2 cellular contexts compared by ENCODE assay signal in the genomic region with DNA sequence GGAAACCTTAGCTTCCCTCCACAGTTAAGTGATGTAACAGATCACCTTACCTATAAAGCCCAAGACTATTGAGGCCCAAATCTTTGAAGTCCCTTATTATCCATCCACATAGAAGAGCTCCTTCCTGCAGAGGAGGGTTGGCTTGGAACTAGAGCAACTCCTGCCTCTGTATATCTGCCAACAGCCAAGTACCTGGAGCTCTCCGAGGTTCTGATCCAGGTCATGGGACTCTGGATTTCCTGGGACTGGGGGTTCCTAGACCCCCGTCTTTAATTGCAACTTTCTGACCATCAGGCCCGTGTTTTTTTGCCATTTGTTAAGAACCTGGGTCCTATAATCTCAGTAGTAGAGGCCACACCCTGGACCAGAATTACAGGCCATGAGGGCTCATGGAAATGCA.
TF ChIP-seq lines count a peak whose summit lies in the region.

No MANE protein-coding gene starts in this region.

TF ChIP-seq in GM23338, 12 proteins besides CTCF, POLR2A, EP300 and RAD21 (continued from another document):
- TF ChIP-seq, protein P1, sequence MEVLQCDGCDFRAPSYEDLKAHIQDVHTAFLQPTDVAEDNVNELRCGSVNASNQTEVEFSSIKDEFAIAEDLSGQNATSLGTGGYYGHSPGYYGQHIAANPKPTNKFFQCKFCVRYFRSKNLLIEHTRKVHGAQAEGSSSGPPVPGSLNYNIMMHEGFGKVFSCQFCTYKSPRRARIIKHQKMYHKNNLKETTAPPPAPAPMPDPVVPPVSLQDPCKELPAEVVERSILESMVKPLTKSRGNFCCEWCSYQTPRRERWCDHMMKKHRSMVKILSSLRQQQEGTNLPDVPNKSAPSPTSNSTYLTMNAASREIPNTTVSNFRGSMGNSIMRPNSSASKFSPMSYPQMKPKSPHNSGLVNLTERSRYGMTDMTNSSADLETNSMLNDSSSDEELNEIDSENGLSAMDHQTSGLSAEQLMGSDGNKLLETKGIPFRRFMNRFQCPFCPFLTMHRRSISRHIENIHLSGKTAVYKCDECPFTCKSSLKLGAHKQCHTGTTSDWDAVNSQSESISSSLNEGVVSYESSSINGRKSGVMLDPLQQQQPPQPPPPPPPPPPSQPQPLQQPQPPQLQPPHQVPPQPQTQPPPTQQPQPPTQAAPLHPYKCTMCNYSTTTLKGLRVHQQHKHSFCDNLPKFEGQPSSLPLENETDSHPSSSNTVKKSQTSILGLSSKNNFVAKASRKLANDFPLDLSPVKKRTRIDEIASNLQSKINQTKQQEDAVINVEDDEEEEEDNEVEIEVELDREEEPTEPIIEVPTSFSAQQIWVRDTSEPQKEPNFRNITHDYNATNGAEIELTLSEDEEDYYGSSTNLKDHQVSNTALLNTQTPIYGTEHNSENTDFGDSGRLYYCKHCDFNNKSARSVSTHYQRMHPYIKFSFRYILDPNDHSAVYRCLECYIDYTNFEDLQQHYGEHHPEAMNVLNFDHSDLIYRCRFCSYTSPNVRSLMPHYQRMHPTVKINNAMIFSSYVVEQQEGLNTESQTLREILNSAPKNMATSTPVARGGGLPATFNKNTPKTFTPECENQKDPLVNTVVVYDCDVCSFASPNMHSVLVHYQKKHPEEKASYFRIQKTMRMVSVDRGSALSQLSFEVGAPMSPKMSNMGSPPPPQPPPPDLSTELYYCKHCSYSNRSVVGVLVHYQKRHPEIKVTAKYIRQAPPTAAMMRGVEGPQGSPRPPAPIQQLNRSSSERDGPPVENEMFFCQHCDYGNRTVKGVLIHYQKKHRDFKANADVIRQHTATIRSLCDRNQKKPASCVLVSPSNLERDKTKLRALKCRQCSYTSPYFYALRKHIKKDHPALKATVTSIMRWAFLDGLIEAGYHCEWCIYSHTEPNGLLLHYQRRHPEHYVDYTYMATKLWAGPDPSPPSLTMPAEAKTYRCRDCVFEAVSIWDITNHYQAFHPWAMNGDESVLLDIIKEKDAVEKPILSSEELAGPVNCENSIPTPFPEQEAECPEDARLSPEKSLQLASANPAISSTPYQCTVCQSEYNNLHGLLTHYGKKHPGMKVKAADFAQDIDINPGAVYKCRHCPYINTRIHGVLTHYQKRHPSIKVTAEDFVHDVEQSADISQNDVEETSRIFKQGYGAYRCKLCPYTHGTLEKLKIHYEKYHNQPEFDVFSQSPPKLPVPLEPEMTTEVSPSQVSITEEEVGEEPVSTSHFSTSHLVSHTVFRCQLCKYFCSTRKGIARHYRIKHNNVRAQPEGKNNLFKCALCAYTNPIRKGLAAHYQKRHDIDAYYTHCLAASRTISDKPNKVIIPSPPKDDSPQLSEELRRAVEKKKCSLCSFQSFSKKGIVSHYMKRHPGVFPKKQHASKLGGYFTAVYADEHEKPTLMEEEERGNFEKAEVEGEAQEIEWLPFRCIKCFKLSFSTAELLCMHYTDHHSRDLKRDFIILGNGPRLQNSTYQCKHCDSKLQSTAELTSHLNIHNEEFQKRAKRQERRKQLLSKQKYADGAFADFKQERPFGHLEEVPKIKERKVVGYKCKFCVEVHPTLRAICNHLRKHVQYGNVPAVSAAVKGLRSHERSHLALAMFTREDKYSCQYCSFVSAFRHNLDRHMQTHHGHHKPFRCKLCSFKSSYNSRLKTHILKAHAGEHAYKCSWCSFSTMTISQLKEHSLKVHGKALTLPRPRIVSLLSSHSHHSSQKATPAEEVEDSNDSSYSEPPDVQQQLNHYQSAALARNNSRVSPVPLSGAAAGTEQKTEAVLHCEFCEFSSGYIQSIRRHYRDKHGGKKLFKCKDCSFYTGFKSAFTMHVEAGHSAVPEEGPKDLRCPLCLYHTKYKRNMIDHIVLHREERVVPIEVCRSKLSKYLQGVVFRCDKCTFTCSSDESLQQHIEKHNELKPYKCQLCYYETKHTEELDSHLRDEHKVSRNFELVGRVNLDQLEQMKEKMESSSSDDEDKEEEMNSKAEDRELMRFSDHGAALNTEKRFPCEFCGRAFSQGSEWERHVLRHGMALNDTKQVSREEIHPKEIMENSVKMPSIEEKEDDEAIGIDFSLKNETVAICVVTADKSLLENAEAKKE (CRISPR knock-in tag; IDR thresholded peaks at IDR 0.05): no peak
- TF ChIP-seq ZNF114 (CRISPR knock-in tag; IDR thresholded peaks at IDR 0.05) (no peak), EZH2 (IDR thresholded peaks at IDR 0.05; ENCODE audit: low read depth, unreplicated experiment) (no peak)
- TF ChIP-seq, protein P2, sequence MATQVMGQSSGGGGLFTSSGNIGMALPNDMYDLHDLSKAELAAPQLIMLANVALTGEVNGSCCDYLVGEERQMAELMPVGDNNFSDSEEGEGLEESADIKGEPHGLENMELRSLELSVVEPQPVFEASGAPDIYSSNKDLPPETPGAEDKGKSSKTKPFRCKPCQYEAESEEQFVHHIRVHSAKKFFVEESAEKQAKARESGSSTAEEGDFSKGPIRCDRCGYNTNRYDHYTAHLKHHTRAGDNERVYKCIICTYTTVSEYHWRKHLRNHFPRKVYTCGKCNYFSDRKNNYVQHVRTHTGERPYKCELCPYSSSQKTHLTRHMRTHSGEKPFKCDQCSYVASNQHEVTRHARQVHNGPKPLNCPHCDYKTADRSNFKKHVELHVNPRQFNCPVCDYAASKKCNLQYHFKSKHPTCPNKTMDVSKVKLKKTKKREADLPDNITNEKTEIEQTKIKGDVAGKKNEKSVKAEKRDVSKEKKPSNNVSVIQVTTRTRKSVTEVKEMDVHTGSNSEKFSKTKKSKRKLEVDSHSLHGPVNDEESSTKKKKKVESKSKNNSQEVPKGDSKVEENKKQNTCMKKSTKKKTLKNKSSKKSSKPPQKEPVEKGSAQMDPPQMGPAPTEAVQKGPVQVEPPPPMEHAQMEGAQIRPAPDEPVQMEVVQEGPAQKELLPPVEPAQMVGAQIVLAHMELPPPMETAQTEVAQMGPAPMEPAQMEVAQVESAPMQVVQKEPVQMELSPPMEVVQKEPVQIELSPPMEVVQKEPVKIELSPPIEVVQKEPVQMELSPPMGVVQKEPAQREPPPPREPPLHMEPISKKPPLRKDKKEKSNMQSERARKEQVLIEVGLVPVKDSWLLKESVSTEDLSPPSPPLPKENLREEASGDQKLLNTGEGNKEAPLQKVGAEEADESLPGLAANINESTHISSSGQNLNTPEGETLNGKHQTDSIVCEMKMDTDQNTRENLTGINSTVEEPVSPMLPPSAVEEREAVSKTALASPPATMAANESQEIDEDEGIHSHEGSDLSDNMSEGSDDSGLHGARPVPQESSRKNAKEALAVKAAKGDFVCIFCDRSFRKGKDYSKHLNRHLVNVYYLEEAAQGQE (IDR thresholded peaks at IDR 0.05; ENCODE audit: unreplicated experiment): peak; percentile 75
- TF ChIP-seq, protein P3, sequence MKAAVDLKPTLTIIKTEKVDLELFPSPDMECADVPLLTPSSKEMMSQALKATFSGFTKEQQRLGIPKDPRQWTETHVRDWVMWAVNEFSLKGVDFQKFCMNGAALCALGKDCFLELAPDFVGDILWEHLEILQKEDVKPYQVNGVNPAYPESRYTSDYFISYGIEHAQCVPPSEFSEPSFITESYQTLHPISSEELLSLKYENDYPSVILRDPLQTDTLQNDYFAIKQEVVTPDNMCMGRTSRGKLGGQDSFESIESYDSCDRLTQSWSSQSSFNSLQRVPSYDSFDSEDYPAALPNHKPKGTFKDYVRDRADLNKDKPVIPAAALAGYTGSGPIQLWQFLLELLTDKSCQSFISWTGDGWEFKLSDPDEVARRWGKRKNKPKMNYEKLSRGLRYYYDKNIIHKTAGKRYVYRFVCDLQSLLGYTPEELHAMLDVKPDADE (IDR thresholded peaks at IDR 0.05): no peak

TF ChIP-seq in liver, 16 proteins besides CTCF, POLR2A, EP300 and RAD21:
- TF ChIP-seq, protein P2 (IDR thresholded peaks at IDR 0.05): peak; percentile 91
- TF ChIP-seq FOXA1 (IDR thresholded peaks at IDR 0.05): no peak
- no peak for TF ChIP-seq RXRA (IDR thresholded peaks at IDR 0.05)
TF ChIP-seq in liver: peak in this region for 1.
